Comparison of ENCODE assay signal across 8 cellular contexts in the genomic region with DNA sequence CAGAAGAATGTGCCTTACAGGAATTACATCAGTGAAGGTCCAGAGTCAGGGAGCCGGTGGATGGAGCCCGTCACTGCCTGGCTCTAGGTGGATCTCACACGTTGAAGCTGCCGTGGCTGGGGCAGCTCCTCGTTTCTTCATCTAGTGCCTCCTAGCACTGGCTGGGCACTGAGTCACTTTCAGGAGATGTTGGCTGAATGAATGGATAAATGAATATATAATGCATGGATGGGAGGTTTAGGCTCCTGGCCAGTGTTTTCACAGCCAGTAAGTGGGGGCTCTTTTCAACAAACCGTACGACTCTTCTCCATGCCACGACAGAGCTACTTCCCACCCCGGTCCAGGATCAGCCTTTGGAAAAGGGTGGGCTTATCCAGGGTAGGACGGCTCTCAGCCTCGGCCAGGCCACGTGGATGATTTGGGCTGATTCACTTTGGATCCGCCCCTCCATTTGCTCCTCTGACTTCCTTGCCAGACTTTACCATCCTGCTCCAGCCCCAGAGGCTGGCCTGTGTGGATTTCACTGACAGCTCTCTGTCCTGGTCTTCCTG. TPM values are rescaled to one million over a fixed set of nuclear protein-coding genes. Genes with fewer than 3 reads are reported as not detected.
DNase-seq lines count a peak whose midpoint lies in the region; ATAC-seq and TF ChIP-seq lines count a peak whose summit lies in the region.

No MANE protein-coding gene starts in this region.

- H3K4me3 ChIP-seq in right cardiac atrium (ENCODE audit: low read length): no peak overlapping the region
- H3K4me3 ChIP-seq in stomach: peak overlapping the region in 1 of 4 donors; percentile 86
- H3K4me3 ChIP-seq in PC-9: no peak overlapping the region

- H3K9me2 ChIP-seq in PC-9 (ENCODE audit: insufficient read depth): no peaks in the 10 kb centered on the region

- WGBS in right cardiac atrium: 40% methylated on average over 13 of the region's 13 CpGs
- WGBS in stomach, 5 donors: 62 to 75% (median 67%) methylated on average over 13 of the region's 13 CpGs

- no peaks in the 10 kb centered on the region for H3K27me3 ChIP-seq in right cardiac atrium (ENCODE audit: control insufficient read depth, insufficient read depth)
- peaks cover 0 to 11% (median 0%) of the 10 kb centered on the region in 3 donors for H3K27me3 ChIP-seq in stomach
- no peaks in the 10 kb centered on the region for H3K27me3 ChIP-seq in PC-9 (ENCODE audit: insufficient read depth, low read depth)

- no peak for TF ChIP-seq EP300 in stomach (IDR thresholded peaks at IDR 0.05)

- no peak overlapping the region for H3K4me2 ChIP-seq in PC-9

- no peak for TF ChIP-seq POLR2A in stomach (IDR thresholded peaks at IDR 0.05)

- CTCF ChIA-PET in activated B cell treated with CpG ODN at 0.5 μM for 24 hours (lab: Charles Lee) (interaction anchor here (1.1 kb wide), 1 partner anchor 241 kb away, joined by 4 read pairs; no protein-coding TSS in a partner anchor), PC-9 (lab: Charles Lee) (interaction anchor here (0.5 kb wide), 1 partner anchor 243 kb away, joined by 3 read pairs; no protein-coding TSS in a partner anchor)

- H3F3A ChIP-seq in PC-9 (ENCODE audit: insufficient read depth, low read depth): peaks cover 9% of the 10 kb centered on the region; the same call in 1 of the 2 replicates

- H3K79me2 ChIP-seq in PC-9 (ENCODE audit: low read depth): no peaks in the 10 kb centered on the region

- H4K20me1 ChIP-seq in PC-9 (ENCODE audit: insufficient read depth): 0 out of 2 replicates have a peak, but pooled peaks cover 3% of the 10 kb centered on the region

- BruUV-seq in PC-9 (replicated peaks; lab: Mats Ljungman, UMichigan): no TSS peak

- POLR2A ChIA-PET in activated B cell treated with CpG ODN at 0.5 μM for 24 hours (lab: Charles Lee): no interaction called here
- POLR2A ChIA-PET in PC-9 (lab: Charles Lee; ENCODE audit: unreplicated experiment): no interaction called here

- no peak for TF ChIP-seq CTCF in activated B cell treated with CpG ODN at 0.5 μM for 24 hours (IDR thresholded peaks at IDR 0.05)
- TF ChIP-seq CTCF in stomach (IDR thresholded peaks at IDR 0.05): no peak
- no peak for TF ChIP-seq CTCF in PC-9 (conservative IDR thresholded peaks at IDR 0.05)

- H3K36me3 ChIP-seq in stomach (no peaks in the 10 kb centered on the region), PC-9 (ENCODE audit: low read depth) (no peaks in the 10 kb centered on the region)

- peaks cover 13% of the 10 kb centered on the region for H3K4me1 Mint-ChIP-seq in activated B cell treated with CpG ODN at 0.5 μM for 24 hours

- no peak overlapping the region for H3K27ac Mint-ChIP-seq in activated B cell treated with CpG ODN at 0.5 μM for 24 hours

- ATAC-seq in activated B cell treated with CpG ODN at 0.5 μM for 24 hours (ENCODE audit: low read depth) (no peak), right cardiac atrium (peak; percentile 35 to 59), HG03354 (IDR thresholded peaks at IDR 0.05; ENCODE audit: poor library complexity, severe bottlenecking, unreplicated experiment) (no peak), GM19455 (IDR thresholded peaks at IDR 0.05; ENCODE audit: unreplicated experiment) (no peak)

- H3K4me3 Mint-ChIP-seq in activated B cell treated with CpG ODN at 0.5 μM for 24 hours: peak overlapping the region; percentile 78

- H2AFZ ChIP-seq in PC-9: no peak overlapping the region

- DNase-seq in GOT3 (lab: John Stamatoyannopoulos, UW) (peak; percentile 41), activated B cell treated with CpG ODN at 0.5 μM for 24 hours (no peak), right cardiac atrium (peak; percentile 72 to 76 (median 72)), stomach (no peak), PC-9 (no peak)
- DNase-seq in stimulated activated CD4-positive, alpha-beta T cell treated with anti-CD3 and anti-CD28 coated beads, Interleukin-2, amount 100 ng/mL, for 24 hours: no peak

- peaks cover 57% of the 10 kb centered on the region for H3K27me3 Mint-ChIP-seq in activated B cell treated with CpG ODN at 0.5 μM for 24 hours

- H3K27ac ChIP-seq in right cardiac atrium (ENCODE audit: low read length): no peak overlapping the region
- H3K27ac ChIP-seq in stomach: peak overlapping the region in 3 of 5 donors; percentile 42 to 94 (median 93)
- H3K27ac ChIP-seq in PC-9: no peak overlapping the region

- H3K4me1 ChIP-seq in right cardiac atrium (ENCODE audit: control insufficient read depth, insufficient read depth, low read length) (peaks cover 1% of the 10 kb centered on the region), stomach (peaks cover 15 to 45% (median 32%) of the 10 kb centered on the region in 4 donors), PC-9 (replicated peaks; ENCODE audit: insufficient read depth) (peaks cover 18% of the 10 kb centered on the region)

- no peaks in the 10 kb centered on the region for H3K9me3 Mint-ChIP-seq in activated B cell treated with CpG ODN at 0.5 μM for 24 hours

- intact Hi-C loops in activated B cell treated with CpG ODN at 0.5 μM for 24 hours (cut with micrococcal nuclease): no loop called here
- intact Hi-C loops in right cardiac atrium (cut with DNase I): no loop called here
- intact Hi-C loops in stomach (cut with DNase I; ENCODE audit: low total_unique reads): loop anchor here (10.0 kb wide), 1 partner anchor 499 kb away; the partner anchor contains the start of gene RPL26L1
- intact Hi-C loops in PC-9 (cut with micrococcal nuclease; ENCODE audit: unreplicated experiment): no loop called here

- no peaks in the 10 kb centered on the region for H3K36me3 Mint-ChIP-seq in activated B cell treated with CpG ODN at 0.5 μM for 24 hours (ENCODE audit: low read depth)

- H3K9me3 ChIP-seq in right cardiac atrium (ENCODE audit: control insufficient read depth, low read length) (no peaks in the 10 kb centered on the region), stomach (no peaks in the 10 kb centered on the region), PC-9 (ENCODE audit: insufficient read depth, low read depth) (no peaks in the 10 kb centered on the region)

RNA-seq across cellular contexts. Expression of gene SH3PXD2B, which starts 1.3 kb away (rescaled TPM):
- total RNA-seq in activated B cell treated with CpG ODN at 0.5 μM for 24 hours (0.02 TPM in 1 of 2 replicates, not detected in the other), right cardiac atrium (10 to 100 TPM in 1 of 4 donors, 1 to 10 TPM in 3; 5.1 to 18.0 (median 9.1) TPM), stomach (10 to 100 TPM in 4 of 5 donors, 1 to 10 TPM in 1; 7.2 to 63.0 (median 35.1) TPM), PC-9 (2021) (26.1 and 29.3 TPM in 2 replicates)
- polyA plus RNA-seq in right cardiac atrium (2.2 TPM), stomach (10 to 100 TPM in 1 of 3 donors, 1 to 10 TPM in 2; 6.7 to 15.8 (median 7.4) TPM)

Comparison
In these comparisons a context has a peak if more than half of its experiments do, and no peak if none do; other contexts are left out.
1. DNase-seq: peak in GOT3 (single experiment) and right cardiac atrium (3 of 3); none in activated B cell treated with CpG ODN at 0.5 μM for 24 hours (single experiment), stomach (single experiment), stimulated activated CD4-positive, alpha-beta T cell treated with anti-CD3 and anti-CD28 coated beads, Interleukin-2, amount 100 ng/mL, for 24 hours (0 of 2) and PC-9 (0 of 2).
2. ATAC-seq: peak in right cardiac atrium (2 of 2); none in activated B cell treated with CpG ODN at 0.5 μM for 24 hours (single experiment), HG03354 (single experiment) and GM19455 (single experiment).
3. H3K27ac ChIP-seq: peak in stomach (3 of 5); none in right cardiac atrium (single experiment) and PC-9 (single experiment).